In genomic region chr19:4063369-4064072, GRCh38 we compare ENCODE assay signal across 1 cellular context.
TF ChIP-seq lines count a peak whose summit lies in the region.

No MANE protein-coding gene starts in this region.

TF ChIP-seq in K562, 482 proteins besides CTCF, POLR2A, EP300 and RAD21 (continued from another document and continues in another):
- TF ChIP-seq CLOCK (CRISPR knock-in tag; IDR thresholded peaks at IDR 0.05; ENCODE audit: borderline replicate concordance) (no peak), ZFP36 (IDR thresholded peaks at IDR 0.05; ENCODE audit: low read depth, low read length, partially characterized antibody) (peak; percentile 93), NCOA4 (IDR thresholded peaks at IDR 0.05; ENCODE audit: partially characterized antibody) (no peak), REST (CRISPR knock-in tag; IDR thresholded peaks at IDR 0.05; ENCODE audit: low read depth) (no peak), ELK3 (CRISPR knock-in tag; IDR thresholded peaks at IDR 0.05) (no peak), KAT7 (CRISPR knock-in tag; IDR thresholded peaks at IDR 0.05; ENCODE audit: borderline replicate concordance) (no peak), HDAC8 (tag; IDR thresholded peaks at IDR 0.05) (no peak), RBM25 (IDR thresholded peaks at IDR 0.05; ENCODE audit: low read depth, low read length, severe bottlenecking) (peak; percentile 82), ELF4 (CRISPR knock-in tag; IDR thresholded peaks at IDR 0.05) (no peak), ZNF518B (CRISPR knock-in tag; IDR thresholded peaks at IDR 0.05) (no peak), SP1 (CRISPR knock-in tag; IDR thresholded peaks at IDR 0.05) (0 out of 2 replicates have a peak, but pooled peaks have one; percentile 18), NR4A1 (CRISPR knock-in tag; IDR thresholded peaks at IDR 0.05) (no peak), NR4A1 (tag; IDR thresholded peaks at IDR 0.05) (no peak), UBTF (IDR thresholded peaks at IDR 0.05; ENCODE audit: borderline replicate concordance in 1 of 2, low read depth in 2 of 2, low read length in 2 of 2) (peak in 1 of 2 experiments; percentile 25; a peak in 1 of 4 replicates), ADNP (tag; IDR thresholded peaks at IDR 0.05) (peak; percentile 54; the same call in 1 of the 2 replicates), EZH2 (IDR thresholded peaks at IDR 0.05; ENCODE audit: borderline replicate concordance, low read depth, low read length) (no peak), ZBTB49 (CRISPR knock-in tag; IDR thresholded peaks at IDR 0.05; ENCODE audit: borderline replicate concordance) (no peak), ZNF655 (CRISPR knock-in tag; IDR thresholded peaks at IDR 0.05) (no peak), CHCHD3 (CRISPR knock-in tag; IDR thresholded peaks at IDR 0.05) (no peak), PTRF (tag; IDR thresholded peaks at IDR 0.05) (no peak), ZZZ3 (IDR thresholded peaks at IDR 0.05) (no peak), GTF2F1 (IDR thresholded peaks at IDR 0.05; ENCODE audit: low read depth, low read length) (no peak), L3MBTL2 (IDR thresholded peaks at IDR 0.05) (no peak), CBFB (CRISPR knock-in tag; IDR thresholded peaks at IDR 0.05) (0 out of 2 replicates have a peak, but pooled peaks have one; percentile 5), TCFL5 (CRISPR knock-in tag; conservative IDR thresholded peaks at IDR 0.05) (no peak), EHMT2 (IDR thresholded peaks at IDR 0.05) (no peak), BCLAF1 (IDR thresholded peaks at IDR 0.05; ENCODE audit: borderline replicate concordance in 1 of 2, control insufficient read depth in 1 of 2, low read depth in 2 of 2, low read length in 1 of 2) (no peak), BCOR (IDR thresholded peaks at IDR 0.05) (peak; percentile 83), PRDM10 (IDR thresholded peaks at IDR 0.05; ENCODE audit: partially characterized antibody) (peak; percentile 89), STAT5A (IDR thresholded peaks at IDR 0.05; ENCODE audit: borderline replicate concordance, low read length) (no peak), FOS (IDR thresholded peaks at IDR 0.05; ENCODE audit: extremely low read depth, insufficient read length) (no peak), HDAC6 (IDR thresholded peaks at IDR 0.05; ENCODE audit: low read depth, low read length) (no peak)
